In genomic region chrX:83916525-83916924, GRCh38 we compare ENCODE assay signal across 10 cellular contexts. TPM values are rescaled to one million over a fixed set of nuclear protein-coding genes. Genes with fewer than 3 reads are reported as not detected.
DNase-seq lines count a peak whose midpoint lies in the region; ATAC-seq and TF ChIP-seq lines count a peak whose summit lies in the region.
"Had no signal": no experiment of that assay in that cellular context is flagged by ENCODE, and none has a peak within 500 bp of the region (broad histone marks: within the 10 kb centered on the region; RNA-seq: fewer than 3 reads in every experiment).

No MANE protein-coding gene starts in this region.

- no peaks in the 10 kb centered on the region for H3K36me3 ChIP-seq in PC-9 (ENCODE audit: low read depth)

- H3K27me3 ChIP-seq in PC-9 (ENCODE audit: insufficient read depth, low read depth), result no peaks in the 10 kb centered on the region

- BruUV-seq in PC-9 (replicated peaks; lab: Mats Ljungman, UMichigan), result no TSS peak

- H3K27me3 Mint-ChIP-seq in natural killer cell (ENCODE audit: low read depth in 2 of 2), result no peaks in the 10 kb centered on the region

- no peaks in the 10 kb centered on the region for H3K4me1 Mint-ChIP-seq in natural killer cell
- H3K4me1 Mint-ChIP-seq: naive thymus-derived CD8-positive, alpha-beta T cell had no signal

- ATAC-seq in GM21360 (IDR thresholded peaks at IDR 0.05; ENCODE audit: unreplicated experiment), result peak; percentile 48
- no peak for ATAC-seq in stimulated activated naive CD8-positive, alpha-beta T cell treated with anti-CD3 and anti-CD28 coated beads, Interleukin-15, Interleukin-2, amounts not matched to agents 100 U/mL and 50 U/mL, for 24 hours
- no peak for ATAC-seq in natural killer cell
- ATAC-seq: naive thymus-derived CD8-positive, alpha-beta T cell had no signal

- H3F3A ChIP-seq in PC-9 (ENCODE audit: insufficient read depth, low read depth), result no peaks in the 10 kb centered on the region

- H3K27ac ChIP-seq in C4-2B (no peak overlapping the region), PC-9 (no peak overlapping the region)

- no peak overlapping the region for H3K4me3 ChIP-seq in PC-9

- H3K9me3 Mint-ChIP-seq in natural killer cell, result peaks cover 0 to 3% of the 10 kb centered on the region in 2 donors

- no peak overlapping the region for H2AFZ ChIP-seq in PC-9

- DNase-seq in PC-9, result peak in 1 of 2 experiments; percentile 14
- DNase-seq in hepatic stellate cell (ENCODE audit: low spot score), result peak; percentile 2
- DNase-seq in stimulated activated naive CD8-positive, alpha-beta T cell treated with anti-CD3 and anti-CD28 coated beads, Interleukin-15, Interleukin-2, amounts not matched to agents 100 U/mL and 50 U/mL, for 24 hours, result no peak
- no peak for DNase-seq in DMS79 treated with DMSO at 0.1 percent for 48 hours (lab: John Stamatoyannopoulos, UW)
- no peak for DNase-seq in natural killer cell
- no peak for DNase-seq in NOMO-1 treated with DMSO at 0.1 percent for 48 hours (lab: John Stamatoyannopoulos, UW; ENCODE audit: unreplicated experiment)
- DNase-seq: naive thymus-derived CD8-positive, alpha-beta T cell had no signal

- no peaks in the 10 kb centered on the region for H4K20me1 ChIP-seq in PC-9 (ENCODE audit: insufficient read depth)

- no peaks in the 10 kb centered on the region for H3K9me3 ChIP-seq in PC-9 (ENCODE audit: insufficient read depth, low read depth)

- no peak overlapping the region for H3K27ac Mint-ChIP-seq in natural killer cell

- H3K36me3 Mint-ChIP-seq in natural killer cell, result no peaks in the 10 kb centered on the region
- H3K36me3 Mint-ChIP-seq: naive thymus-derived CD8-positive, alpha-beta T cell had no signal

- H3K4me2 ChIP-seq in PC-9, result no peak overlapping the region

- no peak overlapping the region for H3K4me3 Mint-ChIP-seq in natural killer cell
- H3K4me3 Mint-ChIP-seq: naive thymus-derived CD8-positive, alpha-beta T cell had no signal

- CTCF ChIA-PET in PC-9 (lab: Charles Lee), result interaction anchor here (0.5 to 0.7 kb wide), 2 partner anchors 531 to 1136 kb away, joined by 3 to 8 read pairs; no protein-coding TSS in a partner anchor

- H3K9me2 ChIP-seq in PC-9 (ENCODE audit: insufficient read depth), result no peaks in the 10 kb centered on the region

- no peaks in the 10 kb centered on the region for H3K79me2 ChIP-seq in PC-9 (ENCODE audit: low read depth)

- H3K4me1 ChIP-seq in PC-9 (replicated peaks; ENCODE audit: insufficient read depth), result no peaks in the 10 kb centered on the region

- TF ChIP-seq CTCF in C4-2B (conservative IDR thresholded peaks at IDR 0.05) (peak; percentile 77), PC-9 (conservative IDR thresholded peaks at IDR 0.05) (peak; percentile 63), natural killer cell (IDR thresholded peaks at IDR 0.05) (no peak)

- POLR2A ChIA-PET in PC-9 (lab: Charles Lee; ENCODE audit: unreplicated experiment), result no interaction called here

- intact Hi-C loops in PC-9 (cut with micrococcal nuclease; ENCODE audit: unreplicated experiment) (no loop called here), natural killer cell (cut with micrococcal nuclease) (no loop called here)

RNA-seq across cellular contexts. Expression of gene CYLC1, which starts 55.6 kb away (rescaled TPM):
- total RNA-seq in PC-9 (2021) (not detected in 2 replicates), natural killer cell (not detected)
- total RNA-seq: cerebellum; naive thymus-derived CD8-positive, alpha-beta T cell had no signal
